ENCODE assay signal across 8 cellular contexts in genomic region chr13:45417790-45418534, GRCh38. TPM values are rescaled to one million over a fixed set of nuclear protein-coding genes. Genes with fewer than 3 reads are reported as not detected.
A peak's percentile ranks its signal among the peaks of the same experiment; 100 is the strongest.
DNase-seq lines count a peak whose midpoint lies in the region; ATAC-seq and TF ChIP-seq lines count a peak whose summit lies in the region.

A gene with protein sequence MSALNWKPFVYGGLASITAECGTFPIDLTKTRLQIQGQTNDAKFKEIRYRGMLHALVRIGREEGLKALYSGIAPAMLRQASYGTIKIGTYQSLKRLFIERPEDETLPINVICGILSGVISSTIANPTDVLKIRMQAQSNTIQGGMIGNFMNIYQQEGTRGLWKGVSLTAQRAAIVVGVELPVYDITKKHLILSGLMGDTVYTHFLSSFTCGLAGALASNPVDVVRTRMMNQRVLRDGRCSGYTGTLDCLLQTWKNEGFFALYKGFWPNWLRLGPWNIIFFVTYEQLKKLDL (minus strand): TSS chr13:45418373. CDS start chr13:45411425, 6,948 bp downstream.

- peak; percentile 23 to 89 (median 78) for DNase-seq in C1 segment of cervical spinal cord (lab: John Stamatoyannopoulos, UW)
- DNase-seq in NCI-H82 (lab: John Stamatoyannopoulos, UW) = peak; percentile 99
- DNase-seq in activated CD4-positive, alpha-beta memory T cell treated with anti-CD3 and anti-CD28 coated beads, Interleukin-2, amount 10 ng/mL, durations not matched to agents 7 days and 5 days = peak; percentile 91
- peak; percentile 94 to 99 for DNase-seq in lower leg skin (ENCODE audit: low spot score in 2 of 2)
- peak; percentile 87 to 93 for DNase-seq in stimulated activated CD4-positive, alpha-beta T cell treated with anti-CD3 and anti-CD28 coated beads, Interleukin-4, amount 100 ng/mL, for 48 hours (ENCODE audit: low read depth in 2 of 2)

- peak within 1 kb of the TSS; percentile 90 for H3K27ac ChIP-seq in duodenal mucosa (ENCODE audit: low read depth, low read length)

- peaks cover 2% of the 10 kb centered on the region for H3K27me3 Mint-ChIP-seq in activated CD4-positive, alpha-beta memory T cell treated with anti-CD3 and anti-CD28 coated beads, Interleukin-2, amount 10 ng/mL, durations not matched to agents 7 days and 5 days

- H3K4me3 Mint-ChIP-seq in activated CD4-positive, alpha-beta memory T cell treated with anti-CD3 and anti-CD28 coated beads, Interleukin-2, amount 10 ng/mL, durations not matched to agents 7 days and 5 days = peak within 1 kb of the TSS; percentile 85

- no peaks in the 10 kb centered on the region for H3K27me3 ChIP-seq in duodenal mucosa (ENCODE audit: control insufficient read depth in 1 of 2, insufficient read depth in 2 of 2, low read length in 2 of 2)

- no peaks in the 10 kb centered on the region for H3K9me3 Mint-ChIP-seq in activated CD4-positive, alpha-beta memory T cell treated with anti-CD3 and anti-CD28 coated beads, Interleukin-2, amount 10 ng/mL, durations not matched to agents 7 days and 5 days

- ATAC-seq in GM19328 (IDR thresholded peaks at IDR 0.05; ENCODE audit: unreplicated experiment) = peak; percentile 90
- peak; percentile 81 for ATAC-seq in HG03520 (IDR thresholded peaks at IDR 0.05; ENCODE audit: unreplicated experiment)

- intact Hi-C loops in lower leg skin (cut with DNase I; ENCODE audit: low total_unique reads) = no loop called here

- H3K9me3 ChIP-seq in duodenal mucosa (ENCODE audit: control insufficient read depth in 1 of 2, low read length in 2 of 2) = no peaks in the 10 kb centered on the region

- no peak for TF ChIP-seq POLR2A in lower leg skin (IDR thresholded peaks at IDR 0.05)

- H3K4me3 ChIP-seq in duodenal mucosa (ENCODE audit: low read depth in 1 of 2, low read length in 2 of 2) (peak within 1 kb of the TSS; percentile 73 to 98), lower leg skin (ENCODE audit: low read depth, poor library complexity, severe bottlenecking) (peak within 1 kb of the TSS; percentile 72)

- H3K27ac Mint-ChIP-seq in activated CD4-positive, alpha-beta memory T cell treated with anti-CD3 and anti-CD28 coated beads, Interleukin-2, amount 10 ng/mL, durations not matched to agents 7 days and 5 days = peak within 1 kb of the TSS; percentile 96

- peaks cover 7% of the 10 kb centered on the region for H3K36me3 Mint-ChIP-seq in activated CD4-positive, alpha-beta memory T cell treated with anti-CD3 and anti-CD28 coated beads, Interleukin-2, amount 10 ng/mL, durations not matched to agents 7 days and 5 days (ENCODE audit: low read depth)

- no peaks in the 10 kb centered on the region for H3K36me3 ChIP-seq in duodenal mucosa (ENCODE audit: control insufficient read depth in 1 of 2, insufficient read depth in 2 of 2, low read length in 2 of 2)

- peaks cover 18% of the 10 kb centered on the region for H3K4me1 Mint-ChIP-seq in activated CD4-positive, alpha-beta memory T cell treated with anti-CD3 and anti-CD28 coated beads, Interleukin-2, amount 10 ng/mL, durations not matched to agents 7 days and 5 days

- H3K4me1 ChIP-seq in duodenal mucosa (ENCODE audit: control insufficient read depth in 1 of 2, insufficient read depth in 2 of 2, low read length in 2 of 2) = peaks cover 20 to 23% of the 10 kb centered on the region in 2 donors

- no peak for TF ChIP-seq CTCF in lower leg skin (IDR thresholded peaks at IDR 0.05)

- 1 to 2% methylated on average over 28 to 31 of the region's 64 CpGs for WGBS in lower leg skin, 2 donors

- CTCF ChIA-PET in activated CD4-positive, alpha-beta memory T cell treated with anti-CD3 and anti-CD28 coated beads, Interleukin-2, amount 10 ng/mL, durations not matched to agents 7 days and 5 days (lab: Charles Lee) = interaction anchor here (0.7 to 3.7 kb wide), 12 partner anchors 14 to 371 kb away, joined by 3 to 30 read pairs (median 6); partner anchors contain the start of genes COG3 and TPT1

- peak within 1 kb of the TSS; percentile 65 to 83 for H3K9ac ChIP-seq in duodenal mucosa (ENCODE audit: low read depth in 1 of 2, low read length in 2 of 2)

- POLR2A ChIA-PET in activated CD4-positive, alpha-beta memory T cell treated with anti-CD3 and anti-CD28 coated beads, Interleukin-2, amount 10 ng/mL, durations not matched to agents 7 days and 5 days (lab: Charles Lee) = interaction anchor here (0.6 to 5.0 kb wide), 14 partner anchors 11 to 83 kb away, joined by 3 to 70 read pairs (median 4); partner anchors contain the start of genes COG3 and TPT1

RNA-seq across cellular contexts. Expression of the gene that starts here (rescaled TPM):
- 10 to 100 TPM; 17.5 to 17.6 TPM for total RNA-seq in activated CD4-positive, alpha-beta memory T cell treated with anti-CD3 and anti-CD28 coated beads, Interleukin-2, amount 10 ng/mL, durations not matched to agents 7 days and 5 days
- 10 to 100 TPM in 3 of 4 donors, 1 to 10 TPM in 1; 8.0 to 23.3 (median 20.4) TPM for total RNA-seq in lower leg skin

Comparison
In these comparisons a context has a peak if more than half of its experiments do, and no peak if none do; other contexts are left out.
1. Peak in every context shown above with its lines: DNase-seq, ATAC-seq, H3K4me3 ChIP-seq and H3K27ac ChIP-seq.